9 cellular contexts compared by ENCODE assay signal in the genomic region with DNA sequence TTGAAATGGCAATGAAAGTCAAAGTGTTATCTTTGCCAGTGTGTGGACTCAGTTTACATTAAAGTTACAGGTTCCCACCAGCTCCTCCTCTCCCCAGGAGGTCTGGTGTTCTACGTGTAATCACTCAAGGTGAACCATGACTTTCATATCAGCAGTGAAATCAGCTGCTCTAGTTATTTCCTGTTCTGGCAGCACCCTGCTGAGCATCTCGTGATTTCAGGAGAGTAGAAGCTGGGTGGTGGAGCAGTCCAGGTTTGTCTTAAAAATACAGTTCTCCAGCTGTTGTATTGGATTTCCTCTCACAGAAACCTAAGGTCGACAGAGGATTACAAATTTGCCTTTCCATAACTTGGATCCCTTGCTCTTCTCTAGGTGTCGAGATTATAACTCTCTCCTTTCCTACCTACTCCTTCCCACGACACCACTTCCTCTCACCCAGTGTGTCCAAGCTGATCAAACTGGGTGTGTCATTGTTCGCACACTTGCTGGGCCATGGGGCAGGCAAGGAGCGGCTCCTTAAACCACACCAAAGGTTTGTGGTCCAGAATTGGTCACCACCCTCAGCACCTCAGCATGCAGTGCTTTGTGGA. TPM values are rescaled to one million over a fixed set of nuclear protein-coding genes. Genes with fewer than 3 reads are reported as not detected.
DNase-seq lines count a peak whose midpoint lies in the region; ATAC-seq and TF ChIP-seq lines count a peak whose summit lies in the region.
"Had no signal": no experiment of that assay in that cellular context is flagged by ENCODE, and none has a peak within 500 bp of the region (broad histone marks: within the 10 kb centered on the region; RNA-seq: fewer than 3 reads in every experiment).

No MANE protein-coding gene starts in this region.

- H3K4me1 ChIP-seq in transverse colon, result peaks cover 0 to 11% (median 4%) of the 10 kb centered on the region in 4 donors

- H3K27ac ChIP-seq in transverse colon, result peak overlapping the region; percentile 23 to 48 (median 29)

- POLR2A ChIA-PET in activated CD8-positive, alpha-beta T cell treated with anti-CD3 and anti-CD28 coated beads for 36 hours (lab: Charles Lee), result interaction anchor here (0.7 to 8.9 kb wide), 9 partner anchors 10 to 108 kb away, joined by 3 to 111 read pairs (median 3); a partner anchor contains a TSS

- H3K9me3 ChIP-seq in transverse colon, result no peaks in the 10 kb centered on the region

- H3K4me3 ChIP-seq in transverse colon, result no peak overlapping the region

- CTCF ChIA-PET in activated CD8-positive, alpha-beta T cell treated with anti-CD3 and anti-CD28 coated beads for 36 hours (lab: Charles Lee), result interaction anchor here (0.8 to 7.4 kb wide), 14 partner anchors 12 to 258 kb away, joined by 3 to 57 read pairs (median 8); no protein-coding TSS in a partner anchor

- no peak for TF ChIP-seq POLR2A in transverse colon (IDR thresholded peaks at IDR 0.05)

- no peaks in the 10 kb centered on the region for H3K36me3 Mint-ChIP-seq in activated T-cell treated with anti-CD3 and anti-CD28 coated beads, Interleukin-2, amount 50 U/mL, for 4 hours (ENCODE audit: insufficient read depth)
- H3K36me3 Mint-ChIP-seq in activated CD8-positive, alpha-beta T cell treated with anti-CD3 and anti-CD28 coated beads for 36 hours (ENCODE audit: low read depth), result no peaks in the 10 kb centered on the region

- H3K27me3 Mint-ChIP-seq in activated T-cell treated with anti-CD3 and anti-CD28 coated beads, Interleukin-2, amount 50 U/mL, for 4 hours (ENCODE audit: low read depth), result no peaks in the 10 kb centered on the region
- H3K27me3 Mint-ChIP-seq in activated CD8-positive, alpha-beta T cell treated with anti-CD3 and anti-CD28 coated beads for 36 hours, result no peaks in the 10 kb centered on the region

- no peak for DNase-seq in activated T-cell treated with anti-CD3 and anti-CD28 coated beads, Interleukin-2, amount 50 U/mL, for 4 hours
- no peak for DNase-seq in activated T-cell treated with anti-CD3 and anti-CD28 coated beads for 4 hours
- peak; percentile 53 for DNase-seq in activated CD8-positive, alpha-beta T cell treated with anti-CD3 and anti-CD28 coated beads for 36 hours
- peak; percentile 35 for DNase-seq in transverse colon
- no peak for DNase-seq in globus pallidus (ENCODE audit: low spot score)
- DNase-seq in NCI-H1105 treated with DMSO at 0.1 percent for 48 hours (lab: John Stamatoyannopoulos, UW), result no peak
- no peak for DNase-seq in foreskin melanocyte
- DNase-seq: left cardiac atrium had no signal

- 29 to 43% methylated on average over 1 to 7 of the region's 7 CpGs for WGBS in transverse colon (ENCODE audit: low coverage in 1 of 2), 2 donors

- no peaks in the 10 kb centered on the region for H3K36me3 ChIP-seq in transverse colon

- no peaks in the 10 kb centered on the region for H3K27me3 ChIP-seq in transverse colon

- no peaks in the 10 kb centered on the region for H3K9me3 Mint-ChIP-seq in activated T-cell treated with anti-CD3 and anti-CD28 coated beads, Interleukin-2, amount 50 U/mL, for 4 hours
- H3K9me3 Mint-ChIP-seq in activated CD8-positive, alpha-beta T cell treated with anti-CD3 and anti-CD28 coated beads for 36 hours, result no peaks in the 10 kb centered on the region

- no peak for TF ChIP-seq EP300 in transverse colon (IDR thresholded peaks at IDR 0.05; ENCODE audit: low read depth)

- peaks cover 95% of the 10 kb centered on the region for H3K4me1 Mint-ChIP-seq in activated T-cell treated with anti-CD3 and anti-CD28 coated beads, Interleukin-2, amount 50 U/mL, for 4 hours (ENCODE audit: low read depth)
- peaks cover 77% of the 10 kb centered on the region for H3K4me1 Mint-ChIP-seq in activated CD8-positive, alpha-beta T cell treated with anti-CD3 and anti-CD28 coated beads for 36 hours (ENCODE audit: low read depth)

- ATAC-seq in activated T-cell treated with anti-CD3 and anti-CD28 coated beads, Interleukin-2, amount 50 U/mL, for 4 hours, result peak; percentile 20 to 21
- ATAC-seq in HG03139 (IDR thresholded peaks at IDR 0.05; ENCODE audit: unreplicated experiment), result peak; percentile 51
- ATAC-seq in activated CD8-positive, alpha-beta T cell treated with anti-CD3 and anti-CD28 coated beads for 36 hours, result peak; percentile 33

- H3K4me3 Mint-ChIP-seq in activated T-cell treated with anti-CD3 and anti-CD28 coated beads, Interleukin-2, amount 50 U/mL, for 4 hours, result peak overlapping the region; percentile 45
- peak overlapping the region; percentile 50 for H3K4me3 Mint-ChIP-seq in activated CD8-positive, alpha-beta T cell treated with anti-CD3 and anti-CD28 coated beads for 36 hours

- in situ Hi-C loops in transverse colon (cut with MboI; ENCODE audit: low pct_ligation_motif_present in 1 of 4, low pct_unique_long_range_greater_than_20kb in 1 of 4, low sequenced_read_pairs in 3 of 4), result loop anchor here in 1 of 4 donors (25.0 kb wide), 1 partner anchor 191 kb away; no protein-coding TSS in a partner anchor

- intact Hi-C loops in activated CD8-positive, alpha-beta T cell treated with anti-CD3 and anti-CD28 coated beads for 36 hours (cut with micrococcal nuclease), result loop anchor here (10.0 kb wide), 1 partner anchor 257 kb away; a partner anchor contains a TSS
- intact Hi-C loops in transverse colon (cut with DNase I; ENCODE audit: low total_unique reads), result no loop called here

- no peak for TF ChIP-seq CTCF in activated CD8-positive, alpha-beta T cell treated with anti-CD3 and anti-CD28 coated beads for 36 hours (IDR thresholded peaks at IDR 0.05)
- no peak for TF ChIP-seq CTCF in transverse colon (IDR thresholded peaks at IDR 0.05)

- peak overlapping the region; percentile 87 for H3K27ac Mint-ChIP-seq in activated CD8-positive, alpha-beta T cell treated with anti-CD3 and anti-CD28 coated beads for 36 hours

RNA-seq across cellular contexts. Expression of a gene that starts 13.0 kb away (rescaled TPM):
- 10 to 100 TPM; 48.6 to 55.7 (median 52.1) TPM for total RNA-seq in activated T-cell treated with anti-CD3 and anti-CD28 coated beads, Interleukin-2, amount 50 U/mL, for 4 hours
- total RNA-seq in activated CD8-positive, alpha-beta T cell treated with anti-CD3 and anti-CD28 coated beads for 36 hours, result 10 to 100 TPM; 59.3 to 61.5 TPM
- total RNA-seq in transverse colon, result 10 to 100 TPM in 2 of 4 donors, 1 to 10 TPM in 2; 2.2 to 11.6 (median 7.2) TPM

Comparison
In these comparisons a context has a peak if more than half of its experiments do, and no peak if none do; other contexts are left out.
1. DNase-seq: peak in activated CD8-positive, alpha-beta T cell treated with anti-CD3 and anti-CD28 coated beads for 36 hours (single experiment) and transverse colon (single experiment); none in activated T-cell treated with anti-CD3 and anti-CD28 coated beads, Interleukin-2, amount 50 U/mL, for 4 hours (single experiment), activated T-cell treated with anti-CD3 and anti-CD28 coated beads for 4 hours (single experiment), globus pallidus (single experiment), NCI-H1105 treated with DMSO at 0.1 percent for 48 hours (single experiment) and foreskin melanocyte (single experiment).
2. Peak in every context shown above with its lines, with median percentiles within 50 percentile points of each other: ATAC-seq.